Comparison of ENCODE assay signal across 25 cellular contexts in the genomic region with DNA sequence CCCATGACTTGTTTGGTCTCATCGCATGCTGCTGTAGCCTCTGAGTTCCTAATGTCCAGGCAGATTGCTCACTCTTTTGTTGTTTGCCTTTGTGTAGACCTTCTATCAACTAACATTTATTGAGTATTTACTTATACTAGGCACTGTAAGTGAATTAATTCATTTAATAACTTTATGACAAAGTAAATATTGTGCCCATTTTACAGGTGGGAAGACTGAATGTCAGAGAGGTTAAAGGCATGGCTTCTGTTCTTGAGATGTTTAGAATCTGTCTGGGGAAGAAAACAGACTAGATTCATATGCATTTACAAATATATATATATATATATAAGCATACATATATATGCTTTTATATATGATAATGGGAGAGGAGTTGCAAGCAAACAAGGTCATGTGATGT. TPM values are rescaled to one million over a fixed set of nuclear protein-coding genes. Genes with fewer than 3 reads are reported as not detected.
DNase-seq lines count a peak whose midpoint lies in the region; ATAC-seq, FAIRE-seq and TF ChIP-seq lines count a peak whose summit lies in the region.
"Had no signal": no experiment of that assay in that cellular context is flagged by ENCODE, and none has a peak within 500 bp of the region (broad histone marks: within the 10 kb centered on the region; RNA-seq: fewer than 3 reads in every experiment).

No MANE protein-coding gene starts in this region.

- no peak overlapping the region for H3K4me3 Mint-ChIP-seq in MCF 10A (ENCODE audit: unreplicated experiment)
- H3K4me3 Mint-ChIP-seq in astrocyte (ENCODE audit: unreplicated experiment) = no peak overlapping the region
- H3K4me3 Mint-ChIP-seq: CD4-positive, CD25-positive, alpha-beta regulatory T cell had no signal

- H3K27me3 Mint-ChIP-seq in MCF 10A (ENCODE audit: insufficient read depth, unreplicated experiment) = no peaks in the 10 kb centered on the region
- H3K27me3 Mint-ChIP-seq in astrocyte (ENCODE audit: low read depth, unreplicated experiment) = no peaks in the 10 kb centered on the region

- H3K9me1 ChIP-seq in keratinocyte (ENCODE audit: control insufficient read depth, extremely low read depth, insufficient read depth, low read length) = peaks cover 2% of the 10 kb centered on the region

- ATAC-seq in gastrocnemius medialis = no peak
- ATAC-seq: GM12878 had no signal

- H3K4me3 ChIP-seq in breast epithelium = no peak overlapping the region
- no peak overlapping the region for H3K4me3 ChIP-seq in astrocyte (ENCODE audit: insufficient read depth, low read depth, low read length)
- no peak overlapping the region for H3K4me3 ChIP-seq in keratinocyte (ENCODE audit: control insufficient read depth in 2 of 3, extremely low read depth in 1 of 3, insufficient read depth in 2 of 3, low read depth in 1 of 3, low read length in 3 of 3)
- H3K4me3 ChIP-seq in gastrocnemius medialis = no peak overlapping the region
- H3K4me3 ChIP-seq: GM12878, PC-9 had no signal

- H2AFZ ChIP-seq in astrocyte (ENCODE audit: low read depth, low read length) = no peak overlapping the region
- H2AFZ ChIP-seq in keratinocyte (ENCODE audit: control insufficient read depth, low read length) = no peak overlapping the region
- H2AFZ ChIP-seq: PC-9 had no signal

- H3K36me3 ChIP-seq in breast epithelium (no peaks in the 10 kb centered on the region), astrocyte (ENCODE audit: insufficient read depth, low read length) (no peaks in the 10 kb centered on the region), keratinocyte (ENCODE audit: control insufficient read depth in 2 of 2, extremely low read depth in 1 of 2, insufficient read depth in 2 of 2, low read length in 2 of 2) (peaks cover 25 to 62% of the 10 kb centered on the region in 2 experiments), gastrocnemius medialis (no peaks in the 10 kb centered on the region)

- dilution Hi-C loops in keratinocyte (cut with MboI; ENCODE audit: extremely low pct_ligation_motif_present, low sequenced_read_pairs) = no loop called here

- POLR2A ChIA-PET in MCF 10A (lab: Yijun Ruan, JAX) = interaction anchor here (0.9 to 12.5 kb wide), 2 partner anchors 9 kb away, joined by 3 to 273 read pairs; no protein-coding TSS in a partner anchor

- TF ChIP-seq POLR2A in breast epithelium (IDR thresholded peaks at IDR 0.05) (no peak), gastrocnemius medialis (IDR thresholded peaks at IDR 0.05) (no peak)

- no peak overlapping the region for H3K9ac ChIP-seq in astrocyte (ENCODE audit: low read length)
- no peak overlapping the region for H3K9ac ChIP-seq in keratinocyte (ENCODE audit: control insufficient read depth, extremely low read depth, insufficient read depth, low read length)

- H3K36me3 Mint-ChIP-seq in MCF 10A (ENCODE audit: insufficient read depth, unreplicated experiment) = peaks cover 11% of the 10 kb centered on the region
- H3K36me3 Mint-ChIP-seq in astrocyte (ENCODE audit: low read depth, unreplicated experiment) = peaks cover 2% of the 10 kb centered on the region
- H3K36me3 Mint-ChIP-seq: CD4-positive, CD25-positive, alpha-beta regulatory T cell had no signal

- H3K4me2 ChIP-seq in astrocyte (ENCODE audit: low read length) (no peak overlapping the region), keratinocyte (ENCODE audit: control insufficient read depth, extremely low read depth, insufficient read depth, low read depth, low read length) (no peak overlapping the region)
- H3K4me2 ChIP-seq: PC-9 had no signal

- TF ChIP-seq CTCF in breast epithelium (IDR thresholded peaks at IDR 0.05) (no peak), MCF 10A (IDR thresholded peaks at IDR 0.05; ENCODE audit: unreplicated experiment) (no peak), astrocyte (IDR thresholded peaks at IDR 0.05; ENCODE audit: insufficient read depth, low read depth, low read length) (no peak), keratinocyte (optimal IDR thresholded peaks at IDR 0.05 in 1 of 3, IDR thresholded peaks at IDR 0.05 in 1 of 3, conservative IDR thresholded peaks at IDR 0.05 in 1 of 3; ENCODE audit: extremely low read depth in 1 of 3, insufficient read depth in 2 of 3, low read length in 3 of 3) (no peak), gastrocnemius medialis (IDR thresholded peaks at IDR 0.05 in 4 of 5, conservative IDR thresholded peaks at IDR 0.05 in 1 of 5) (no peak)

- in situ Hi-C loops in gastrocnemius medialis (cut with MboI; ENCODE audit: low sequenced_read_pairs in 4 of 4) = no loop called here

- H3K4me1 ChIP-seq in breast epithelium = peaks cover 0 to 12% of the 10 kb centered on the region in 2 donors
- H3K4me1 ChIP-seq in astrocyte (ENCODE audit: insufficient read depth, low read length) = peaks cover 38% of the 10 kb centered on the region
- peaks cover 65% of the 10 kb centered on the region for H3K4me1 ChIP-seq in keratinocyte (ENCODE audit: control insufficient read depth, extremely low read depth, insufficient read depth, low read length)
- no peaks in the 10 kb centered on the region for H3K4me1 ChIP-seq in gastrocnemius medialis

- H3K27me3 ChIP-seq in breast epithelium (no peaks in the 10 kb centered on the region), astrocyte (ENCODE audit: insufficient read depth, low read length) (no peaks in the 10 kb centered on the region), keratinocyte (ENCODE audit: control insufficient read depth, extremely low read depth, insufficient read depth, low read length) (no peaks in the 10 kb centered on the region), gastrocnemius medialis (no peaks in the 10 kb centered on the region)

- FAIRE-seq in astrocyte (lab: Jason Lieb, UNC) (no peak), keratinocyte (lab: Jason Lieb, UNC) (no peak)
- FAIRE-seq: GM12878, H1 had no signal

- intact Hi-C loops in breast epithelium (cut with DNase I; ENCODE audit: low total_unique reads) (no loop called here), MCF 10A (cut with micrococcal nuclease) (no loop called here), gastrocnemius medialis (cut with DNase I; ENCODE audit: low total_unique reads) (no loop called here)

- H4K20me1 ChIP-seq in astrocyte (ENCODE audit: insufficient read depth, low read length) (no peaks in the 10 kb centered on the region), keratinocyte (ENCODE audit: control insufficient read depth, extremely low read depth, insufficient read depth, low read length) (no peaks in the 10 kb centered on the region)

- H3K9me3 Mint-ChIP-seq in MCF 10A (ENCODE audit: unreplicated experiment) = no peaks in the 10 kb centered on the region
- no peaks in the 10 kb centered on the region for H3K9me3 Mint-ChIP-seq in astrocyte (ENCODE audit: unreplicated experiment)

- no peaks in the 10 kb centered on the region for H3K79me2 ChIP-seq in astrocyte (ENCODE audit: insufficient read depth, low read length)
- H3K79me2 ChIP-seq in keratinocyte (ENCODE audit: control insufficient read depth, insufficient read depth, low read length) = peaks cover 27% of the 10 kb centered on the region

- H3K27ac Mint-ChIP-seq in MCF 10A (ENCODE audit: low read depth, unreplicated experiment) = no peak overlapping the region
- peak overlapping the region; percentile 79 for H3K27ac Mint-ChIP-seq in astrocyte (ENCODE audit: unreplicated experiment)
- H3K27ac Mint-ChIP-seq: CD4-positive, CD25-positive, alpha-beta regulatory T cell had no signal

- no peaks in the 10 kb centered on the region for H3K9me3 ChIP-seq in breast epithelium
- H3K9me3 ChIP-seq in astrocyte (ENCODE audit: insufficient read depth, low read depth, low read length) = no peaks in the 10 kb centered on the region
- H3K9me3 ChIP-seq in keratinocyte (ENCODE audit: control insufficient read depth, low read depth, low read length) = no peaks in the 10 kb centered on the region
- H3K9me3 ChIP-seq in gastrocnemius medialis = no peaks in the 10 kb centered on the region

- no TSS peak for BruUV-seq in MCF 10A (replicated peaks; lab: Mats Ljungman, UMichigan)

- DNase-seq in breast epithelium (ENCODE audit: low spot score in 2 of 2) (no peak), MCF 10A (ENCODE audit: unreplicated experiment) (no peak), astrocyte (ENCODE audit: low read depth) (no peak), keratinocyte (ENCODE audit: low read depth, low spot score) (no peak), gastrocnemius medialis (no peak), SIG-M5 treated with dmso at 0.1 percent for 504 hours (lab: John Stamatoyannopoulos, UW; ENCODE audit: unreplicated experiment) (no peak), HuH-7.5 (ENCODE audit: low spot score) (no peak)
- DNase-seq: 8988T; CD4-positive, CD25-positive, alpha-beta regulatory T cell; EL; GDM1; HCEC 1CT; KG1; MM.1S; NCI-H2029; NCI-H446; NCI-H524 treated with DMSO at 0.1 percent for 48 hours; NCI-H82; NK-92 treated with Interleukin-12 subunit alpha and Interleukin-12 subunit beta, amount 100 ng/mL, for 24 hours; Right ventricle myocardium superior; RPMI8226 had no signal

- H3K4me1 Mint-ChIP-seq in MCF 10A (ENCODE audit: insufficient read depth, unreplicated experiment) (peaks cover 39% of the 10 kb centered on the region), astrocyte (ENCODE audit: low read depth, unreplicated experiment) (peaks cover 47% of the 10 kb centered on the region)

- CTCF ChIA-PET in MCF 10A (lab: Yijun Ruan, JAX) = no interaction called here

- H3K27ac ChIP-seq in breast epithelium (peak overlapping the region; percentile 23 to 84), astrocyte (ENCODE audit: low read depth, low read length) (no peak overlapping the region), keratinocyte (ENCODE audit: control insufficient read depth, insufficient read depth, low read length) (peak overlapping the region; percentile 52), gastrocnemius medialis (no peak overlapping the region)
- H3K27ac ChIP-seq: PC-9 had no signal

RNA-seq across cellular contexts. Expression of a gene that starts 27.1 kb away (rescaled TPM):
- 100 to 1,000 TPM in 2 of 3 donors, under 1 TPM in 1; 0.16 to 392 (median 132) TPM for total RNA-seq in breast epithelium
- 0.54 and 1.1 TPM in 2 replicates for total RNA-seq in MCF 10A (2022)
- total RNA-seq in astrocyte = 0.25 TPM in 1 of 2 replicates, not detected in the other
- 64.1 to 74.7 TPM (median 64.2 TPM) in 3 replicates for polyA plus RNA-seq in keratinocyte
- 166 TPM for polyA plus RNA-seq in keratinocyte (2011; ENCODE audit: low read depth)
- 35.4 and 44.1 TPM in 2 replicates for polyA plus RNA-seq in keratinocyte (2011; cell fraction: cytosol; rRNA removed)
- polyA plus RNA-seq in keratinocyte (2011; cell fraction: nucleus; rRNA removed) = 63.4 and 73.7 TPM in 2 replicates
- polyA plus RNA-seq in keratinocyte (2012; ENCODE audit: low replicate concordance) = 46.1 and 56.5 TPM in 2 replicates
- polyA minus RNA-seq in keratinocyte = 159 to 232 TPM (median 215 TPM) in 3 replicates
- polyA minus RNA-seq in keratinocyte (2011; cell fraction: cytosol; rRNA and poly(A)+ RNA removed) = 70.0 TPM
- polyA minus RNA-seq in keratinocyte (2011; cell fraction: nucleus; rRNA and poly(A)+ RNA removed) = 73.6 and 104 TPM in 2 replicates
- under 1 TPM in 2 of 4 donors, not detected in 2; 0.09 to 0.85 TPM for total RNA-seq in gastrocnemius medialis
- total RNA-seq: CD4-positive, CD25-positive, alpha-beta regulatory T cell; H1 had no signal
- polyA plus RNA-seq: BJ; CD4-positive, CD25-positive, alpha-beta regulatory T cell; H1 had no signal

Comparison
In these comparisons a context has a peak if more than half of its experiments do, and no peak if none do; other contexts are left out.
1. H3K27ac ChIP-seq: peak in breast epithelium (2 of 2) and keratinocyte (single experiment); none in astrocyte (single experiment) and gastrocnemius medialis (0 of 4).